Comparison of ENCODE assay signal across 25 cellular contexts in the genomic region with DNA sequence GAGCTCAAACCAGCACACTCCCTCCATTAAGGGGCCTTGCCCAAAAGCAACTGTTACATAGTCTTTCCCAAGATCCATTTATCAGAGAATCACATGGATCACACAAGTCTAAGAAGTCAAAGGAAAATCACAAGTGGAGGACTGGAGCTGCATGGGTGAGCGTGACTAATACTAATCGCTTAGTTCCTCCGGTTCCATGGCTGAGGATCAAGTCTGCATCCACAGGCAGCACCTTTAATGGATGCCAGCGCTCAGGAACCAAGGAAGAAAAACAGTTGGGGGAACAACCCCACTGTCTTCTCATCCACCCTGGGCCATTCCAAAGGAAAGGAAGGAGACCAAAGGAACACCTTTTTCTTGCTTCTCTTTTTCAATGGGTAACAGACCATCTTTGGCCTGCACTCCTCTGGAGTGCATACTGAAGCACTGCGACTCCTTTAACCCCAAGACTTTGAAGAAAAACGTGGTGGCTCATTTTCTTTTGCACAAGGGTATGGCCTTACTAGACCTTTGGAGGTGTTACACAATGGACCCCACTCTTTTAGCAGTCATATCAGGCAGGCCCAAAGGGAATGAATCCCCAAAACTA. TPM values are rescaled to one million over a fixed set of nuclear protein-coding genes. Genes with fewer than 3 reads are reported as not detected.
DNase-seq lines count a peak whose midpoint lies in the region; ATAC-seq, FAIRE-seq and TF ChIP-seq lines count a peak whose summit lies in the region.
"Had no signal": no experiment of that assay in that cellular context is flagged by ENCODE, and none has a peak within 500 bp of the region (broad histone marks: within the 10 kb centered on the region; RNA-seq: fewer than 3 reads in every experiment).

No MANE protein-coding gene starts in this region.

- TF ChIP-seq POLR2A in GM12878 (IDR thresholded peaks at IDR 0.05; ENCODE audit: low read depth, low read length): no peak

- H3K4me1 Mint-ChIP-seq in activated T-helper 1 cell treated with anti-CD3 and anti-CD28 coated beads, Interleukin-12 subunit alpha, Interleukin-12 subunit beta, Interleukin-2, Interleukin-4 antibody, amounts not matched to agents 30 ng/mL and 10 ng/mL and 1 ng/mL, durations not matched to agents 14 hours and 24 hours and 36 hours (ENCODE audit: low read depth): no peaks in the 10 kb centered on the region
- H3K4me1 Mint-ChIP-seq: activated CD4-positive, alpha-beta T cell treated with anti-CD3 and anti-CD28 coated beads, Interleukin-2, amount 10 ng/mL, durations not matched to agents 7 days and 5 days; activated naive CD4-positive, alpha-beta T cell treated with anti-CD3 and anti-CD28 coated beads, Interleukin-2, amount 50 U/mL, for 24 hours had no signal

- peaks cover 17% of the 10 kb centered on the region for H3K9me3 ChIP-seq in GM12878 (replicated peaks; ENCODE audit: control insufficient read depth, insufficient read depth, low read length)
- peaks cover 46% of the 10 kb centered on the region for H3K9me3 ChIP-seq in mesenchymal stem cell (ENCODE audit: control insufficient read depth, low read length)

- intact Hi-C loops in GM12878 (cut with micrococcal nuclease; ENCODE audit: unreplicated experiment): no loop called here
- intact Hi-C loops in activated T-helper 1 cell treated with anti-CD3 and anti-CD28 coated beads, Interleukin-12 subunit alpha, Interleukin-12 subunit beta, Interleukin-2, Interleukin-4 antibody, amounts not matched to agents 30 ng/mL and 10 ng/mL and 1 ng/mL, durations not matched to agents 14 hours and 24 hours and 36 hours (cut with micrococcal nuclease): no loop called here

- H3K9ac ChIP-seq in GM12878 (ENCODE audit: control insufficient read depth, insufficient read depth, low read length) (no peak overlapping the region), mesenchymal stem cell (ENCODE audit: low read length) (no peak overlapping the region)
- H3K9ac ChIP-seq: BLaER1 treated with 17β-estradiol and CSF1 and Interleukin-3, amounts not matched to agents 10 nM and 100 nM had no signal

- no peak for TF ChIP-seq EP300 in GM12878 (IDR thresholded peaks at IDR 0.05; ENCODE audit: borderline replicate concordance in 1 of 2, control insufficient read depth in 1 of 2, low read depth in 2 of 2, low read length in 2 of 2)

- no peak overlapping the region for H3K14ac ChIP-seq in mesenchymal stem cell (ENCODE audit: low read length in 2 of 2)

- no peak overlapping the region for H3K18ac ChIP-seq in mesenchymal stem cell (ENCODE audit: low read depth in 1 of 2, low read length in 2 of 2)

- H3K36me3 ChIP-seq in GM12878 (ENCODE audit: control insufficient read depth in 2 of 2, insufficient read depth in 2 of 2, low read length in 1 of 2) (no peaks in the 10 kb centered on the region), mesenchymal stem cell (ENCODE audit: control insufficient read depth in 1 of 2, insufficient read depth in 2 of 2, low read depth in 1 of 2, low read length in 2 of 2) (no peaks in the 10 kb centered on the region)
- H3K36me3 ChIP-seq: heart left ventricle had no signal

- 64% methylated on average over 6 of the region's 6 CpGs for WGBS in GM12878 (ENCODE audit: insufficient coverage, insufficient replicate concordance, low lambda C conversion rate, missing lambda C conversion rate)
- 79% methylated on average over 6 of the region's 6 CpGs for WGBS in mesenchymal stem cell

- H3K27ac Mint-ChIP-seq in activated T-helper 1 cell treated with anti-CD3 and anti-CD28 coated beads, Interleukin-12 subunit alpha, Interleukin-12 subunit beta, Interleukin-2, Interleukin-4 antibody, amounts not matched to agents 30 ng/mL and 10 ng/mL and 1 ng/mL, durations not matched to agents 14 hours and 24 hours and 36 hours: no peak overlapping the region
- H3K27ac Mint-ChIP-seq: activated CD4-positive, alpha-beta T cell treated with anti-CD3 and anti-CD28 coated beads, Interleukin-2, amount 10 ng/mL, durations not matched to agents 7 days and 5 days; activated naive CD4-positive, alpha-beta T cell treated with anti-CD3 and anti-CD28 coated beads, Interleukin-2, amount 50 U/mL, for 24 hours; effector memory CD8-positive, alpha-beta T cell; HFFc6 had no signal

- H3K4me2 ChIP-seq in GM12878 (ENCODE audit: control insufficient read depth, insufficient read depth) (no peak overlapping the region), mesenchymal stem cell (ENCODE audit: low read length, poor library complexity, severe bottlenecking) (no peak overlapping the region)
- H3K4me2 ChIP-seq: BLaER1 treated with 17β-estradiol and CSF1 and Interleukin-3, amounts not matched to agents 10 nM and 100 nM had no signal

- peaks cover 25% of the 10 kb centered on the region for H3K27me3 Mint-ChIP-seq in activated T-helper 1 cell treated with anti-CD3 and anti-CD28 coated beads, Interleukin-12 subunit alpha, Interleukin-12 subunit beta, Interleukin-2, Interleukin-4 antibody, amounts not matched to agents 30 ng/mL and 10 ng/mL and 1 ng/mL, durations not matched to agents 14 hours and 24 hours and 36 hours (ENCODE audit: insufficient read depth)

- no peak overlapping the region for H2BK12ac ChIP-seq in mesenchymal stem cell (ENCODE audit: low read length in 2 of 2)

- FAIRE-seq in GM12878 (lab: Jason Lieb, UNC): no peak
- FAIRE-seq: G401.6, urothelium cell line had no signal

- BruUV-seq in GM12878 (replicated peaks; lab: Mats Ljungman, UMichigan): no TSS peak

- peak; percentile 13 for DNase-seq in ACHN
- peak; percentile 26 for DNase-seq in HEK293T (ENCODE audit: extremely low spot score)
- DNase-seq in GM12878 (ENCODE audit: low read depth, low spot score): no peak
- DNase-seq in fibroblast of the aortic adventitia (ENCODE audit: low read depth): peak; percentile 16
- no peak for DNase-seq in mesenchymal stem cell
- DNase-seq in activated T-helper 1 cell treated with anti-CD3 and anti-CD28 coated beads, Interleukin-12 subunit alpha, Interleukin-12 subunit beta, Interleukin-2, Interleukin-4 antibody, amounts not matched to agents 30 ng/mL and 10 ng/mL and 1 ng/mL, durations not matched to agents 14 hours and 24 hours and 36 hours (ENCODE audit: low spot score): no peak
- DNase-seq: activated CD4-positive, alpha-beta T cell treated with anti-CD3 and anti-CD28 coated beads, Interleukin-2, amount 10 ng/mL, durations not matched to agents 7 days and 5 days; effector memory CD8-positive, alpha-beta T cell; heart left ventricle; HFFc6; left ventricle myocardium superior; mucosa of descending colon; NCI-H1417 treated with DMSO at 0.1 percent for 48 hours; NCI-H2107; NCI-H524 treated with DMSO at 0.1 percent for 48 hours; posterior cingulate gyrus; T-helper 2 cell had no signal

- no peak overlapping the region for H3K27ac ChIP-seq in GM12878 (ENCODE audit: control insufficient read depth, insufficient read depth)
- no peak overlapping the region for H3K27ac ChIP-seq in mesenchymal stem cell (ENCODE audit: low read length, poor library complexity, severe bottlenecking)
- H3K27ac ChIP-seq: BLaER1 treated with 17β-estradiol and CSF1 and Interleukin-3, amounts not matched to agents 10 nM and 100 nM; heart left ventricle; RWPE1; SK-N-MC had no signal

- peaks cover 21% of the 10 kb centered on the region for H3K9me3 Mint-ChIP-seq in activated T-helper 1 cell treated with anti-CD3 and anti-CD28 coated beads, Interleukin-12 subunit alpha, Interleukin-12 subunit beta, Interleukin-2, Interleukin-4 antibody, amounts not matched to agents 30 ng/mL and 10 ng/mL and 1 ng/mL, durations not matched to agents 14 hours and 24 hours and 36 hours

- RAD21 ChIA-PET in GM12878 (lab: Charles Lee; ENCODE audit: unreplicated experiment): interaction anchor here (1.5 kb wide), 1 partner anchor 229 kb away, joined by 3 read pairs; no protein-coding TSS in a partner anchor

- in situ Hi-C loops in ACHN (cut with HindIII; ENCODE audit: low pct_ligation_motif_present, low pct_unique_long_range_greater_than_20kb, low sequenced_read_pairs): no loop called here
- in situ Hi-C loops in GM12878 (cut with MboI): no loop called here

- no peak for TF ChIP-seq RAD21 in GM12878 (IDR thresholded peaks at IDR 0.05; ENCODE audit: insufficient read depth, low read depth, low read length)

- no peak overlapping the region for H2BK5ac ChIP-seq in mesenchymal stem cell (ENCODE audit: low read depth, low read length, poor library complexity, severe bottlenecking)

- H4K20me1 ChIP-seq in GM12878 (ENCODE audit: control insufficient read depth, insufficient read depth): no peaks in the 10 kb centered on the region
- H4K20me1 ChIP-seq: BLaER1 treated with 17β-estradiol and CSF1 and Interleukin-3, amounts not matched to agents 10 nM and 100 nM had no signal

- H2BK120ac ChIP-seq in mesenchymal stem cell (ENCODE audit: low read depth, low read length): no peak overlapping the region

- H3K4me1 ChIP-seq in GM12878 (ENCODE audit: control insufficient read depth, insufficient read depth, low read length) (no peaks in the 10 kb centered on the region), mesenchymal stem cell (ENCODE audit: control insufficient read depth, insufficient read depth, low read depth, low read length) (no peaks in the 10 kb centered on the region)
- H3K4me1 ChIP-seq: BLaER1 treated with 17β-estradiol and CSF1 and Interleukin-3, amounts not matched to agents 10 nM and 100 nM had no signal

- H3K36me3 Mint-ChIP-seq in activated T-helper 1 cell treated with anti-CD3 and anti-CD28 coated beads, Interleukin-12 subunit alpha, Interleukin-12 subunit beta, Interleukin-2, Interleukin-4 antibody, amounts not matched to agents 30 ng/mL and 10 ng/mL and 1 ng/mL, durations not matched to agents 14 hours and 24 hours and 36 hours (ENCODE audit: low read depth): no peaks in the 10 kb centered on the region

- H4K8ac ChIP-seq in mesenchymal stem cell (ENCODE audit: low read length): no peak overlapping the region

- POLR2A ChIA-PET in HEK293T (lab: Yijun Ruan, JAX) (no interaction called here), GM12878 (lab: Charles Lee) (no interaction called here)

- SMC1A ChIA-PET in GM12878 (lab: Charles Lee; ENCODE audit: uncharacterized antibody, unreplicated experiment): interaction anchor here (1.0 to 1.9 kb wide), 4 partner anchors 9 to 116 kb away, joined by 3 to 5 read pairs (median 4); no protein-coding TSS in a partner anchor

- H3K27me3 ChIP-seq in GM12878 (replicated peaks in 1 of 2; ENCODE audit: control insufficient read depth in 2 of 2, insufficient read depth in 2 of 2, low read length in 1 of 2): no peaks in the 10 kb centered on the region; a peak in 1 of 4 replicates
- peaks cover 3 to 4% of the 10 kb centered on the region in 2 experiments for H3K27me3 ChIP-seq in mesenchymal stem cell (ENCODE audit: control insufficient read depth in 1 of 2, insufficient read depth in 1 of 2, low read length in 2 of 2)
- H3K27me3 ChIP-seq: BLaER1 treated with 17β-estradiol and CSF1 and Interleukin-3, amounts not matched to agents 10 nM and 100 nM; heart left ventricle had no signal

- no peak overlapping the region for H2AK5ac ChIP-seq in mesenchymal stem cell (ENCODE audit: low read length, severe bottlenecking)

- TF ChIP-seq CTCF in GM12878 (IDR thresholded peaks at IDR 0.05 in 2 of 3, conservative IDR thresholded peaks at IDR 0.05 in 1 of 3; ENCODE audit: control insufficient read depth in 2 of 3, extremely low read depth in 1 of 3, insufficient read depth in 1 of 3, low read depth in 3 of 3, low read length in 3 of 3) (no peak), fibroblast of the aortic adventitia (IDR thresholded peaks at IDR 0.05; ENCODE audit: insufficient read depth, low read length) (no peak)

- H3K4ac ChIP-seq in mesenchymal stem cell (ENCODE audit: low read depth in 1 of 2, low read length in 2 of 2): no peak overlapping the region

- CTCF ChIA-PET in HEK293T (lab: Yijun Ruan, JAX) (no interaction called here), GM12878 (lab: Yijun Ruan, JAX) (interaction anchor here (1.2 to 1.6 kb wide), 2 partner anchors 9 to 11 kb away, joined by 3 to 4 read pairs; no protein-coding TSS in a partner anchor)

- H3K23ac ChIP-seq in mesenchymal stem cell (ENCODE audit: low read length in 2 of 2): no peak overlapping the region

- H3K79me1 ChIP-seq in mesenchymal stem cell (replicated peaks; ENCODE audit: low read length, poor library complexity, severe bottlenecking): no peaks in the 10 kb centered on the region

- no peaks in the 10 kb centered on the region for H3K79me2 ChIP-seq in GM12878 (ENCODE audit: control insufficient read depth, insufficient read depth, low read length)

- no peak overlapping the region for H2BK15ac ChIP-seq in mesenchymal stem cell (ENCODE audit: low read depth, poor library complexity, severe bottlenecking)

- no peak overlapping the region for H3K4me3 Mint-ChIP-seq in activated T-helper 1 cell treated with anti-CD3 and anti-CD28 coated beads, Interleukin-12 subunit alpha, Interleukin-12 subunit beta, Interleukin-2, Interleukin-4 antibody, amounts not matched to agents 30 ng/mL and 10 ng/mL and 1 ng/mL, durations not matched to agents 14 hours and 24 hours and 36 hours
- H3K4me3 Mint-ChIP-seq: activated CD4-positive, alpha-beta T cell treated with anti-CD3 and anti-CD28 coated beads, Interleukin-2, amount 10 ng/mL, durations not matched to agents 7 days and 5 days; activated naive CD4-positive, alpha-beta T cell treated with anti-CD3 and anti-CD28 coated beads, Interleukin-2, amount 50 U/mL, for 24 hours; effector memory CD8-positive, alpha-beta T cell; HFFc6 had no signal

- no peak for ATAC-seq in GM12878
- ATAC-seq in HG03432 (IDR thresholded peaks at IDR 0.05; ENCODE audit: unreplicated experiment): no peak
- no peak for ATAC-seq in HG03045 (IDR thresholded peaks at IDR 0.05; ENCODE audit: unreplicated experiment)
- ATAC-seq: effector memory CD8-positive, alpha-beta T cell; heart left ventricle; left ventricle myocardium superior; mucosa of descending colon had no signal

- no peak overlapping the region for H2AFZ ChIP-seq in GM12878 (ENCODE audit: control insufficient read depth, low read depth, low read length)
- H2AFZ ChIP-seq in mesenchymal stem cell (ENCODE audit: low read depth, low read length): no peak overlapping the region

- H3K4me3 ChIP-seq in GM12878: no peak overlapping the region
- no peak overlapping the region for H3K4me3 ChIP-seq in fibroblast of the aortic adventitia (ENCODE audit: low read depth, low read length)
- no peak overlapping the region for H3K4me3 ChIP-seq in mesenchymal stem cell (ENCODE audit: insufficient read depth in 1 of 2, low read depth in 1 of 2, low read length in 2 of 2)
- H3K4me3 ChIP-seq: heart left ventricle, mucosa of descending colon, SK-N-MC had no signal

- H4K91ac ChIP-seq in mesenchymal stem cell (ENCODE audit: low read length): no peak overlapping the region

RNA-seq across cellular contexts. Expression of a gene that starts 9.2 kb away (rescaled TPM):
- 327 and 331 TPM in 2 replicates for total RNA-seq in GM12878 (2013; cell fraction: nucleolus; rRNA removed)
- total RNA-seq in GM12878 (2014; rRNA removed) (34.0 and 36.8 TPM in 2 replicates), GM12878 (2014; rRNA removed; fragmentation: Illumina TruSeq; extraction: Trizol) (34.9 and 35.5 TPM in 2 replicates), GM12878 (2021) (53.2 and 61.2 TPM in 2 replicates), fibroblast of the aortic adventitia (ENCODE audit: low replicate concordance) (17.8 and 34.4 TPM in 2 replicates)
- 15.3 TPM for polyA plus RNA-seq in GM12878 (2011; ENCODE audit: low read depth)
- polyA plus RNA-seq in GM12878 (2011; rRNA removed) (63.8 and 88.4 TPM in 2 replicates), GM12878 (2014; fragmentation: Illumina TruSeq; extraction: Trizol) (38.2 and 42.4 TPM in 2 replicates), GM12878 (2014; fragmentation: Nextera tagmentation; extraction: Ambion mirVana) (10 to 100 TPM; 31.9 to 53.0 TPM), GM12878 (2014; rRNA removed) (29.2 and 30.8 TPM in 2 replicates), GM12878 (2016; fragmentation: Nextera tagmentation; extraction: Ambion mirVana) (10 to 100 TPM; 60.3 to 73.8 TPM)
- polyA plus RNA-seq in GM12878 (2011; cell fraction: cytosol; rRNA removed): 20.2 and 23.9 TPM in 2 replicates
- 40.2 and 47.9 TPM in 2 replicates for polyA plus RNA-seq in GM12878 (2011; cell fraction: nucleus; rRNA removed)
- 21.5 and 25.2 TPM in 2 replicates for polyA plus RNA-seq in GM12878 (2012)
- 47.6 and 82.6 TPM in 2 replicates for polyA minus RNA-seq in GM12878 (2011; rRNA and poly(A)+ RNA removed)
- 18.7 and 18.8 TPM in 2 replicates for polyA minus RNA-seq in GM12878 (2011; cell fraction: cytosol; rRNA and poly(A)+ RNA removed)
- polyA minus RNA-seq in GM12878 (2011; cell fraction: nucleus; rRNA and poly(A)+ RNA removed): 44.9 and 64.4 TPM in 2 replicates
- polyA plus RNA-seq in mesenchymal stem cell (2013, experiment 1 of 2): 13.7 TPM
- 14.0 TPM for polyA plus RNA-seq in mesenchymal stem cell (2013, experiment 2 of 2)
- total RNA-seq in activated T-helper 1 cell treated with anti-CD3 and anti-CD28 coated beads, Interleukin-12 subunit alpha, Interleukin-12 subunit beta, Interleukin-2, Interleukin-4 antibody, amounts not matched to agents 30 ng/mL and 10 ng/mL and 1 ng/mL, durations not matched to agents 14 hours and 24 hours and 36 hours: 81.0 and 82.4 TPM in 2 replicates

RNA-seq across cellular contexts. Expression of a gene that starts 37.8 kb away (rescaled TPM):
- total RNA-seq in GM12878 (2013; cell fraction: nucleolus; rRNA removed): 20.9 and 22.7 TPM in 2 replicates
- total RNA-seq in GM12878 (2014; rRNA removed): 26.4 and 26.6 TPM in 2 replicates
- 27.2 and 27.5 TPM in 2 replicates for total RNA-seq in GM12878 (2014; rRNA removed; fragmentation: Illumina TruSeq; extraction: Trizol)
- 47.8 and 49.5 TPM in 2 replicates for total RNA-seq in GM12878 (2021)
- polyA plus RNA-seq in GM12878 (2011; ENCODE audit: low read depth): 26.5 TPM
- polyA plus RNA-seq in GM12878 (2011; rRNA removed): 30.4 and 32.0 TPM in 2 replicates
- polyA plus RNA-seq in GM12878 (2011; cell fraction: cytosol; rRNA removed): 28.1 and 33.4 TPM in 2 replicates
- polyA plus RNA-seq in GM12878 (2011; cell fraction: nucleus; rRNA removed): 11.8 and 12.8 TPM in 2 replicates
- polyA plus RNA-seq in GM12878 (2012): 34.7 and 36.2 TPM in 2 replicates
- 53.7 and 61.9 TPM in 2 replicates for polyA plus RNA-seq in GM12878 (2014; fragmentation: Illumina TruSeq; extraction: Trizol)
- polyA plus RNA-seq in GM12878 (2014; fragmentation: Nextera tagmentation; extraction: Ambion mirVana): 10 to 100 TPM; 27.2 to 31.8 TPM
- 29.5 and 32.1 TPM in 2 replicates for polyA plus RNA-seq in GM12878 (2014; rRNA removed)
- polyA plus RNA-seq in GM12878 (2016; fragmentation: Nextera tagmentation; extraction: Ambion mirVana): 10 to 100 TPM; 73.9 to 84.8 TPM
- polyA minus RNA-seq in GM12878 (2011; rRNA and poly(A)+ RNA removed): 26.6 and 33.6 TPM in 2 replicates
- 7.6 and 8.6 TPM in 2 replicates for polyA minus RNA-seq in GM12878 (2011; cell fraction: cytosol; rRNA and poly(A)+ RNA removed)
- polyA minus RNA-seq in GM12878 (2011; cell fraction: nucleus; rRNA and poly(A)+ RNA removed): 2.3 and 4.1 TPM in 2 replicates
- 10.9 and 24.7 TPM in 2 replicates for total RNA-seq in fibroblast of the aortic adventitia (ENCODE audit: low replicate concordance)
- 16.6 TPM for polyA plus RNA-seq in mesenchymal stem cell (2013, experiment 1 of 2)
- 17.1 TPM for polyA plus RNA-seq in mesenchymal stem cell (2013, experiment 2 of 2)
- 78.3 and 79.8 TPM in 2 replicates for total RNA-seq in activated T-helper 1 cell treated with anti-CD3 and anti-CD28 coated beads, Interleukin-12 subunit alpha, Interleukin-12 subunit beta, Interleukin-2, Interleukin-4 antibody, amounts not matched to agents 30 ng/mL and 10 ng/mL and 1 ng/mL, durations not matched to agents 14 hours and 24 hours and 36 hours

Comparison
In these comparisons a context has a peak if more than half of its experiments do, and no peak if none do; other contexts are left out.
1. DNase-seq: peak in ACHN (single experiment), HEK293T (single experiment) and fibroblast of the aortic adventitia (single experiment); none in GM12878 (single experiment), mesenchymal stem cell (single experiment) and activated T-helper 1 cell treated with anti-CD3 and anti-CD28 coated beads, Interleukin-12 subunit alpha, Interleukin-12 subunit beta, Interleukin-2, Interleukin-4 antibody, amounts not matched to agents 30 ng/mL and 10 ng/mL and 1 ng/mL, durations not matched to agents 14 hours and 24 hours and 36 hours (single experiment).